ENCODE assay signal across 12 cellular contexts in the genomic region with DNA sequence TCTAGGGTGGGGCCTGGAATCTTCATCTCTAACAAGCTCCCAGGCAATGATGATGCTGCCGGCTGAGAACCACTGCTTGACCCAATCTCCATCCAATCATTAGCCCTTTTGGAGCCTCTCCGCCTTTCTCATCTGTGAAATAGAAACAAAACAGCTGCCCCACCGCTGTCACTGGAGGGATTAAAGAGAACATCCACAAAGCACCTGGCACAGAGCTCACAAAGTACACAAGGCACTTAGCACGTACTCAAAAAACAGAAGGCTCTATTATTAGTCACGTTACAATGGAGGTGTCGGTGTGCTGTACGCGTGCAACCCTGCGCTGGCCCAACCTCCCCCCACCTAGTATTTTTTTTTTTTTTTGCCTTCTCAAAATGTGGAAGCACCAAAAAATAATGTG.
A peak's percentile ranks its signal among the peaks of the same experiment; 100 is the strongest.
DNase-seq lines count a peak whose midpoint lies in the region; ATAC-seq and TF ChIP-seq lines count a peak whose summit lies in the region.
"Had no signal": no experiment of that assay in that cellular context is flagged by ENCODE, and none has a peak within 500 bp of the region (broad histone marks: within the 10 kb centered on the region; RNA-seq: fewer than 3 reads in every experiment).

No MANE protein-coding gene starts in this region.

- peaks cover 3% of the 10 kb centered on the region for H3K4me1 ChIP-seq in body of pancreas
- H3K4me1 ChIP-seq in upper lobe of right lung = no peaks in the 10 kb centered on the region
- H3K4me1 ChIP-seq in suprapubic skin = no peaks in the 10 kb centered on the region

- no peak for TF ChIP-seq EP300 in suprapubic skin (IDR thresholded peaks at IDR 0.05)

- TF ChIP-seq POLR2A in body of pancreas (IDR thresholded peaks at IDR 0.05) = no peak
- TF ChIP-seq POLR2A in suprapubic skin (IDR thresholded peaks at IDR 0.05) = no peak

- no peaks in the 10 kb centered on the region for H3K9me3 ChIP-seq in body of pancreas
- no peaks in the 10 kb centered on the region for H3K9me3 ChIP-seq in upper lobe of right lung
- H3K9me3 ChIP-seq in suprapubic skin = no peaks in the 10 kb centered on the region

- peaks cover 3% of the 10 kb centered on the region for H3K9me3 Mint-ChIP-seq in activated CD8-positive, alpha-beta T cell treated with anti-CD3 and anti-CD28 coated beads, Interleukin-2, amount 10 ng/mL, durations not matched to agents 7 days and 5 days (ENCODE audit: insufficient read depth)

- H3K4me3 Mint-ChIP-seq in activated CD8-positive, alpha-beta T cell treated with anti-CD3 and anti-CD28 coated beads, Interleukin-2, amount 10 ng/mL, durations not matched to agents 7 days and 5 days = no peak overlapping the region
- H3K4me3 Mint-ChIP-seq: effector memory CD8-positive, alpha-beta T cell; H9 had no signal

- no peak for TF ChIP-seq CTCF in body of pancreas (IDR thresholded peaks at IDR 0.05)
- no peak for TF ChIP-seq CTCF in upper lobe of right lung (IDR thresholded peaks at IDR 0.05)
- no peak for TF ChIP-seq CTCF in suprapubic skin (IDR thresholded peaks at IDR 0.05)

- no peak overlapping the region for H3K27ac ChIP-seq in body of pancreas
- H3K27ac ChIP-seq in upper lobe of right lung = no peak overlapping the region
- no peak overlapping the region for H3K27ac ChIP-seq in suprapubic skin
- H3K27ac ChIP-seq: tibial artery had no signal

- peaks cover 6% of the 10 kb centered on the region for H3K27me3 Mint-ChIP-seq in activated CD8-positive, alpha-beta T cell treated with anti-CD3 and anti-CD28 coated beads, Interleukin-2, amount 10 ng/mL, durations not matched to agents 7 days and 5 days (ENCODE audit: low read depth)

- H3K36me3 ChIP-seq in body of pancreas (replicated peaks in 1 of 2; ENCODE audit: insufficient read depth in 1 of 2, low read depth in 2 of 2) (no peaks in the 10 kb centered on the region), upper lobe of right lung (no peaks in the 10 kb centered on the region), suprapubic skin (no peaks in the 10 kb centered on the region)
- H3K36me3 ChIP-seq: tibial artery had no signal

- H3K36me3 Mint-ChIP-seq in activated CD8-positive, alpha-beta T cell treated with anti-CD3 and anti-CD28 coated beads, Interleukin-2, amount 10 ng/mL, durations not matched to agents 7 days and 5 days (ENCODE audit: low read depth) = no peaks in the 10 kb centered on the region

- 41 to 43% methylated on average over 9 of the region's 9 CpGs for WGBS in body of pancreas, 2 donors
- WGBS in suprapubic skin = 75% methylated on average over 9 of the region's 9 CpGs

- no peak overlapping the region for H3K27ac Mint-ChIP-seq in activated CD8-positive, alpha-beta T cell treated with anti-CD3 and anti-CD28 coated beads, Interleukin-2, amount 10 ng/mL, durations not matched to agents 7 days and 5 days
- H3K27ac Mint-ChIP-seq: activated T-cell treated with anti-CD3 and anti-CD28 coated beads, Interleukin-2, amount 50 U/mL, for 72 hours; effector memory CD8-positive, alpha-beta T cell; H9 had no signal

- intact Hi-C loops in body of pancreas (cut with DNase I) = loop anchor here (10.0 kb wide), 2 partner anchors 211 to 621 kb away; partner anchors contain the start of gene ARID1B
- intact Hi-C loops in upper lobe of right lung (cut with DNase I) = no loop called here

- ATAC-seq in body of pancreas (peak; percentile 39), upper lobe of right lung (peak; percentile 63), GM21825 (IDR thresholded peaks at IDR 0.05; ENCODE audit: unreplicated experiment) (no peak)
- ATAC-seq in activated CD8-positive, alpha-beta T cell treated with anti-CD3 and anti-CD28 coated beads, Interleukin-2, amount 10 ng/mL, durations not matched to agents 7 days and 5 days = no peak

- H3K4me1 Mint-ChIP-seq in activated CD8-positive, alpha-beta T cell treated with anti-CD3 and anti-CD28 coated beads, Interleukin-2, amount 10 ng/mL, durations not matched to agents 7 days and 5 days (ENCODE audit: low read depth) = no peaks in the 10 kb centered on the region

- no peaks in the 10 kb centered on the region for H3K27me3 ChIP-seq in body of pancreas
- no peaks in the 10 kb centered on the region for H3K27me3 ChIP-seq in upper lobe of right lung
- no peaks in the 10 kb centered on the region for H3K27me3 ChIP-seq in suprapubic skin

- POLR2A ChIA-PET in activated CD8-positive, alpha-beta T cell treated with anti-CD3 and anti-CD28 coated beads, Interleukin-2, amount 10 ng/mL, durations not matched to agents 7 days and 5 days (lab: Charles Lee) = no interaction called here

- CTCF ChIA-PET in activated CD8-positive, alpha-beta T cell treated with anti-CD3 and anti-CD28 coated beads, Interleukin-2, amount 10 ng/mL, durations not matched to agents 7 days and 5 days (lab: Charles Lee) = no interaction called here

- H3K4me3 ChIP-seq in body of pancreas (no peak overlapping the region), upper lobe of right lung (no peak overlapping the region), suprapubic skin (no peak overlapping the region)
- H3K4me3 ChIP-seq: tibial artery had no signal

- peak; percentile 20 for DNase-seq in NCI-H1694 treated with DMSO at 0.1 percent for 48 hours (lab: John Stamatoyannopoulos, UW)
- DNase-seq in NCI-H1694 (lab: John Stamatoyannopoulos, UW) = no peak
- peak; percentile 5 for DNase-seq in NCI-H2227 treated with DMSO at 0.1 percent for 48 hours (lab: John Stamatoyannopoulos, UW)
- DNase-seq in body of pancreas = peak in 1 of 4 donors; percentile 26
- DNase-seq in upper lobe of right lung = no peak
- DNase-seq in activated CD8-positive, alpha-beta T cell treated with anti-CD3 and anti-CD28 coated beads, Interleukin-2, amount 10 ng/mL, durations not matched to agents 7 days and 5 days = no peak
- DNase-seq in suprapubic skin (ENCODE audit: low spot score in 2 of 2) = no peak

Comparison
In these comparisons a context has a peak if more than half of its experiments do, and no peak if none do; other contexts are left out.
1. DNase-seq: peak in NCI-H1694 treated with DMSO at 0.1 percent for 48 hours (single experiment) and NCI-H2227 treated with DMSO at 0.1 percent for 48 hours (single experiment); none in NCI-H1694 (single experiment), upper lobe of right lung (single experiment), activated CD8-positive, alpha-beta T cell treated with anti-CD3 and anti-CD28 coated beads, Interleukin-2, amount 10 ng/mL, durations not matched to agents 7 days and 5 days (single experiment) and suprapubic skin (0 of 2).
2. ATAC-seq: peak in body of pancreas (single experiment) and upper lobe of right lung (single experiment); none in activated CD8-positive, alpha-beta T cell treated with anti-CD3 and anti-CD28 coated beads, Interleukin-2, amount 10 ng/mL, durations not matched to agents 7 days and 5 days (single experiment) and GM21825 (single experiment).